Comparison of ENCODE assay signal across 22 cellular contexts in genomic region chr12:102849722-102850447, GRCh38.
A peak's percentile ranks its signal among the peaks of the same experiment; 100 is the strongest.
DNase-seq lines count a peak whose midpoint lies in the region; ATAC-seq and TF ChIP-seq lines count a peak whose summit lies in the region.
"Had no signal": no experiment of that assay in that cellular context is flagged by ENCODE, and none has a peak within 500 bp of the region (broad histone marks: within the 10 kb centered on the region; RNA-seq: fewer than 3 reads in every experiment).

No MANE protein-coding gene starts in this region.

- TF ChIP-seq CTCF in liver (IDR thresholded peaks at IDR 0.05; ENCODE audit: low read depth, low read length, missing input control) = no peak

- no peak overlapping the region for H3K9ac ChIP-seq in liver (ENCODE audit: low read depth in 1 of 2, low read length in 2 of 2)
- H3K9ac ChIP-seq: BLaER1 had no signal

- peak in 1 of 2 donors; percentile 4 for TF ChIP-seq RAD21 in liver (IDR thresholded peaks at IDR 0.05)

- H3K4me3 ChIP-seq in liver (ENCODE audit: low read depth in 1 of 3, low read length in 3 of 3) = no peak overlapping the region
- H3K4me3 ChIP-seq: BLaER1, GM12878 had no signal

- peaks cover 14 to 78% (median 65%) of the 10 kb centered on the region in 4 donors for H3K36me3 ChIP-seq in liver (ENCODE audit: control insufficient read depth in 4 of 4, insufficient read depth in 3 of 4, low read depth in 1 of 4, low read length in 3 of 4)
- H3K36me3 ChIP-seq: BE2C, BLaER1 had no signal

- no peak for DNase-seq in left lobe of liver (ENCODE audit: low spot score)
- DNase-seq in effector CD8-positive, alpha-beta T cell (lab: John Stamatoyannopoulos, UW) = no peak
- DNase-seq in stimulated activated CD4-positive, alpha-beta T cell treated with anti-CD3 and anti-CD28 coated beads, Interleukin-4, amount 100 ng/mL, for 1 hour = no peak
- DNase-seq: 8988T; ACHN; BE2C; C1 segment of cervical spinal cord; CD4-positive, alpha-beta memory T cell; CD4-positive, CD25-positive, alpha-beta regulatory T cell; CD8-positive, alpha-beta memory T cell; COR-L47; DMS 273 treated with DMSO at 0.1 percent for 48 hours; DMS153; DMS53; DMS79; DND-41; EL; GDM1 had no signal

- peak; percentile 43 for ATAC-seq in left lobe of liver
- ATAC-seq in HG02571 (IDR thresholded peaks at IDR 0.05; ENCODE audit: unreplicated experiment) = no peak
- ATAC-seq: GM12878 had no signal

- H3K27ac ChIP-seq in liver (ENCODE audit: low read depth in 1 of 2, low read length in 2 of 2) = no peak overlapping the region
- H3K27ac ChIP-seq: BLaER1 had no signal

- peaks cover 0 to 55% (median 37%) of the 10 kb centered on the region in 4 donors for H3K4me1 ChIP-seq in liver (ENCODE audit: control insufficient read depth in 4 of 4, insufficient read depth in 4 of 4, low read length in 3 of 4)
- H3K4me1 ChIP-seq: BE2C, BLaER1 had no signal

- WGBS in liver = 55% methylated on average over 4 of the region's 4 CpGs

- H3K9me3 ChIP-seq in liver (ENCODE audit: control insufficient read depth in 4 of 4, low read length in 3 of 4) = no peaks in the 10 kb centered on the region
- H3K9me3 ChIP-seq: BE2C, BLaER1 had no signal

- H3K27me3 ChIP-seq in liver (ENCODE audit: control insufficient read depth in 4 of 4, insufficient read depth in 4 of 4, low read length in 3 of 4) = no peaks in the 10 kb centered on the region
- H3K27me3 ChIP-seq: BLaER1 had no signal

TF ChIP-seq in liver, 16 proteins besides CTCF, POLR2A, EP300 and RAD21:
- peak; percentile 74 to 93 for TF ChIP-seq HNF4A (conservative IDR thresholded peaks at IDR 0.05)
- no peak for TF ChIP-seq FOXA2 (IDR thresholded peaks at IDR 0.05)
- no peak for TF ChIP-seq ATF3 (IDR thresholded peaks at IDR 0.05)
- TF ChIP-seq SP1 (IDR thresholded peaks at IDR 0.05) = peak; percentile 49
- no peak for TF ChIP-seq YY1 (IDR thresholded peaks at IDR 0.05)
- no peak for TF ChIP-seq TAF1 (conservative IDR thresholded peaks at IDR 0.05)
- no peak for TF ChIP-seq NR2F2 (IDR thresholded peaks at IDR 0.05)
- peak; percentile 70 for TF ChIP-seq HNF4G (IDR thresholded peaks at IDR 0.05)
- peak; percentile 55 to 73 for TF ChIP-seq RXRA (IDR thresholded peaks at IDR 0.05)
- no peak for TF ChIP-seq EGR1 (IDR thresholded peaks at IDR 0.05; ENCODE audit: low read depth in 2 of 2)
- TF ChIP-seq REST (IDR thresholded peaks at IDR 0.05) = peak; percentile 28
- no peak for TF ChIP-seq ZBTB33 (IDR thresholded peaks at IDR 0.05)
- TF ChIP-seq MAX (IDR thresholded peaks at IDR 0.05) = no peak
- TF ChIP-seq FOXA1 (IDR thresholded peaks at IDR 0.05) = no peak
- TF ChIP-seq GABPA (IDR thresholded peaks at IDR 0.05 in 1 of 2, conservative IDR thresholded peaks at IDR 0.05 in 1 of 2) = no peak
- peak; percentile 23 to 69 for TF ChIP-seq JUND (IDR thresholded peaks at IDR 0.05)
TF ChIP-seq in liver: peak in this region for 6.
